In the genomic region with DNA sequence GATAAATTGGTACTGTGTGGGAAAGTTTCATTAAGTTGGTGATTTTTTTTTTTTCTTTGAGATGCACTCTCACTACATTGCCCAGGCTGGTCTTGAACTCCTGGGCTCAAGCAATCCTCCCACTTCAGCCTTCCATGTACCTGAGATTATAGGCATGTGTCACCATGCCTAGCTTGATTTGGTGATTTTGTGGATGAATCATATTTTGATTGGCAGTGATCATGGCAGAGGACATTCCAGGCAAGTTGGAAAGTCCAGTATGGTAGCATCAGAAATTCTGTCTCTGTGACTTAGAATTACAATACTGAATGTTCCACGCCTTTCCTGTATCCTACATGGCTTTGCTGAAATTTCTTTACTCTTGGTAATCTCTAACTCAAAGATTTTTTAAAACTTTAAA, we compare ENCODE assay signal across 25 cellular contexts. TPM values are rescaled to one million over a fixed set of nuclear protein-coding genes. Genes with fewer than 3 reads are reported as not detected.
"Had no signal": no experiment of that assay in that cellular context is flagged by ENCODE, and none has a peak within 500 bp of the region (broad histone marks: within the 10 kb centered on the region; RNA-seq: fewer than 3 reads in every experiment).

No MANE protein-coding gene starts in this region.

- H3K36me3 ChIP-seq: adrenal gland, MG63 had no signal

- DNase-seq: activated CD4-positive, alpha-beta T cell treated with anti-CD3 and anti-CD28 coated beads for 36 hours; activated CD4-positive, CD25-positive, alpha-beta regulatory T cell; activated CD8-positive, alpha-beta memory T cell treated with anti-CD3 and anti-CD28 coated beads, Interleukin-2, amount 50 U/mL, for 4 hours; activated CD8-positive, alpha-beta T cell treated with anti-CD3 and anti-CD28 coated beads for 36 hours; activated naive CD4-positive, alpha-beta T cell treated with anti-CD3 and anti-CD28 coated beads, Interleukin-2, amount 50 U/mL, for 16 hours; activated naive CD8-positive, alpha-beta T cell treated with anti-CD3 and anti-CD28 coated beads, Interleukin-2, amount 10 ng/mL, durations not matched to agents 7 days and 5 days; activated T-cell treated with anti-CD3 and anti-CD28 coated beads, Interleukin-2, amount 50 U/mL, for 72 hours; adrenal gland; anterior cingulate cortex; KG1; MG63; MV-4-11; NCI-H1092 treated with DMSO at 0.1 percent for 48 hours; NCI-H1417 treated with DMSO at 0.1 percent for 48 hours; NCI-H1694; NCI-H2029; NCI-H345; NCI-H510A; NCI-H526 treated with DMSO at 0.1 percent for 48 hours; NCI-H82; SIG-M5; T-helper 17 cell; T-helper 9 cell had no signal

- H3K27ac ChIP-seq: adrenal gland, VCaP had no signal

- H3K4me3 ChIP-seq: adrenal gland, MG63 had no signal

- H3K4me1 ChIP-seq: adrenal gland had no signal

- ATAC-seq: activated CD4-positive, alpha-beta T cell treated with anti-CD3 and anti-CD28 coated beads for 36 hours; activated CD8-positive, alpha-beta T cell treated with anti-CD3 and anti-CD28 coated beads for 36 hours; activated T-cell treated with anti-CD3 and anti-CD28 coated beads, Interleukin-2, amount 50 U/mL, for 72 hours; T-helper 17 cell had no signal

- H3K9me3 ChIP-seq: adrenal gland, MG63 had no signal

- H3K27me3 ChIP-seq: adrenal gland, MG63 had no signal

RNA-seq across cellular contexts. Expression of a gene that starts 49.4 kb away (rescaled TPM):
- total RNA-seq: activated CD4-positive, alpha-beta T cell treated with anti-CD3 and anti-CD28 coated beads for 36 hours; activated CD8-positive, alpha-beta T cell treated with anti-CD3 and anti-CD28 coated beads for 36 hours; adrenal gland; LHCN-M2; T-helper 17 cell had no signal
- polyA plus RNA-seq: adrenal gland had no signal
